ENCODE assay signal across 18 cellular contexts in the genomic region with DNA sequence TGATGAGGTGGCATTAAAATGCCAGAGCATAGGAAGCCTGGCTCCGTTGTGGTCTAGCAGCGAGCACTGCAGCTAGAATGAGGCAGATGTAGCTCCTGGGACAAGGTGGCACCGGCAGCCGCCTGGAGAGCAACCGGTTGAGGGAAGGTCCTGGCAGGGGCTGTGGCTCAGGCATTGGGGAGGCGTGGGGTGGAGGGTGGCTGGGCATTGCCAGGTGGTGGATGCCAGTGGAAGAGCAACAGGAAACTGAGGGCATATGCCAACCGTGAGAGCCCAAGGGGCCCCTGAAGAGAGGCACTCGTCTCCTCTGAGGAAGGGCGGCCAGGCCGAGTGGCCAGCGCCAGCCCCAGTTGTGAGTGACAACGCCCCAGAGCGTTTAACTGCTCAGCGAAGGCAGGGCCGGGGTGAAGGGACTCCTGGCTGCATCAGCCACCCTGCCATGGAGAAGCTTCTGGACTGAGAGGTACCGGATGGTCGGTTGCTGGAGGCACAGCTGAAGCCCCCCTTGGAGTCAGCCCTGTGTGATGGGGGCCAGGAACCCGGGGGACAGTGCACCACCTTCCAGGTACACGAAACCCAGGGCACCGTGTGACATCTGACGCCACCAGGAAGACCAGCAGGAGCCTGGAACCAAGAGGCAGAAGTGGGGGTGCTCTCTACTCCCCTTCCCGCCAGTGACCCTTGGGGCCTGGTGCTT. TPM values are rescaled to one million over a fixed set of nuclear protein-coding genes. Genes with fewer than 3 reads are reported as not detected.
"Had no signal": no experiment of that assay in that cellular context is flagged by ENCODE, and none has a peak within 500 bp of the region (broad histone marks: within the 10 kb centered on the region; RNA-seq: fewer than 3 reads in every experiment).

No MANE protein-coding gene starts in this region.

- H3K27ac Mint-ChIP-seq: activated CD4-positive, alpha-beta T cell treated with anti-CD3 and anti-CD28 coated beads, Interleukin-2, amount 10 ng/mL, durations not matched to agents 24 days and 14 days; activated CD8-positive, alpha-beta T cell treated with anti-CD3 and anti-CD28 coated beads for 36 hours; activated naive CD8-positive, alpha-beta T cell treated with anti-CD3 and anti-CD28 coated beads for 36 hours; activated T-cell treated with anti-CD3 and anti-CD28 coated beads, Interleukin-2, amount 50 U/mL, for 72 hours; naive thymus-derived CD4-positive, alpha-beta T cell had no signal

- DNase-seq: activated CD4-positive, alpha-beta T cell treated with anti-CD3 and anti-CD28 coated beads, Interleukin-2, amount 10 ng/mL, durations not matched to agents 24 days and 14 days; activated CD8-positive, alpha-beta T cell treated with anti-CD3 and anti-CD28 coated beads for 36 hours; activated naive CD8-positive, alpha-beta T cell treated with anti-CD3 and anti-CD28 coated beads for 36 hours; activated T-cell treated with anti-CD3 and anti-CD28 coated beads, Interleukin-2, amount 50 U/mL, for 72 hours; amniotic stem cell; mesenchymal stem cell; naive thymus-derived CD4-positive, alpha-beta T cell; stimulated activated naive CD4-positive, alpha-beta T cell treated with Interleukin-2 at 50 U/mL for 16 hours; substantia nigra; T-helper 1 cell; T1000 had no signal

- H3K9me3 Mint-ChIP-seq: activated CD4-positive, alpha-beta T cell treated with anti-CD3 and anti-CD28 coated beads, Interleukin-2, amount 10 ng/mL, durations not matched to agents 24 days and 14 days; activated CD8-positive, alpha-beta T cell treated with anti-CD3 and anti-CD28 coated beads for 36 hours had no signal

- H3K27ac ChIP-seq: cardiac muscle cell, parathyroid adenoma, tibial nerve had no signal

- H3K4me1 ChIP-seq: parathyroid adenoma, tibial nerve had no signal

- ATAC-seq: activated CD8-positive, alpha-beta T cell treated with anti-CD3 and anti-CD28 coated beads for 36 hours; activated T-cell treated with anti-CD3 and anti-CD28 coated beads, Interleukin-2, amount 50 U/mL, for 72 hours; naive thymus-derived CD4-positive, alpha-beta T cell; SK-N-SH treated with all-trans-retinoic acid at 6 μM for 48 hours had no signal

- H3K4me3 ChIP-seq: cardiac muscle cell, tibial nerve had no signal

- H3K36me3 ChIP-seq: cardiac muscle cell, tibial nerve had no signal

- H3K27me3 ChIP-seq: tibial nerve had no signal

- H3K4me1 Mint-ChIP-seq: activated CD4-positive, alpha-beta T cell treated with anti-CD3 and anti-CD28 coated beads, Interleukin-2, amount 10 ng/mL, durations not matched to agents 24 days and 14 days; activated naive CD8-positive, alpha-beta T cell treated with anti-CD3 and anti-CD28 coated beads for 36 hours had no signal

- H3K4me3 Mint-ChIP-seq: activated CD4-positive, alpha-beta T cell treated with anti-CD3 and anti-CD28 coated beads, Interleukin-2, amount 10 ng/mL, durations not matched to agents 24 days and 14 days; activated CD8-positive, alpha-beta T cell treated with anti-CD3 and anti-CD28 coated beads for 36 hours; activated naive CD8-positive, alpha-beta T cell treated with anti-CD3 and anti-CD28 coated beads for 36 hours; activated T-cell treated with anti-CD3 and anti-CD28 coated beads, Interleukin-2, amount 50 U/mL, for 72 hours; naive thymus-derived CD4-positive, alpha-beta T cell had no signal

RNA-seq across cellular contexts. Expression of a gene that starts 13.2 kb away (rescaled TPM):
- polyA plus RNA-seq: keratinocyte had no signal

RNA-seq across cellular contexts. Expression of a gene that starts 36.1 kb away (rescaled TPM):
- total RNA-seq: activated CD4-positive, alpha-beta T cell treated with anti-CD3 and anti-CD28 coated beads, Interleukin-2, amount 10 ng/mL, durations not matched to agents 24 days and 14 days; activated CD8-positive, alpha-beta T cell treated with anti-CD3 and anti-CD28 coated beads for 36 hours; activated naive CD8-positive, alpha-beta T cell treated with anti-CD3 and anti-CD28 coated beads for 36 hours; activated T-cell treated with anti-CD3 and anti-CD28 coated beads, Interleukin-2, amount 50 U/mL, for 72 hours; cardiac muscle cell; liver; mucosa of gallbladder; naive thymus-derived CD4-positive, alpha-beta T cell; tibial nerve had no signal
- polyA plus RNA-seq: cardiac muscle cell; keratinocyte; liver; naive thymus-derived CD4-positive, alpha-beta T cell had no signal
